In the genomic region with DNA sequence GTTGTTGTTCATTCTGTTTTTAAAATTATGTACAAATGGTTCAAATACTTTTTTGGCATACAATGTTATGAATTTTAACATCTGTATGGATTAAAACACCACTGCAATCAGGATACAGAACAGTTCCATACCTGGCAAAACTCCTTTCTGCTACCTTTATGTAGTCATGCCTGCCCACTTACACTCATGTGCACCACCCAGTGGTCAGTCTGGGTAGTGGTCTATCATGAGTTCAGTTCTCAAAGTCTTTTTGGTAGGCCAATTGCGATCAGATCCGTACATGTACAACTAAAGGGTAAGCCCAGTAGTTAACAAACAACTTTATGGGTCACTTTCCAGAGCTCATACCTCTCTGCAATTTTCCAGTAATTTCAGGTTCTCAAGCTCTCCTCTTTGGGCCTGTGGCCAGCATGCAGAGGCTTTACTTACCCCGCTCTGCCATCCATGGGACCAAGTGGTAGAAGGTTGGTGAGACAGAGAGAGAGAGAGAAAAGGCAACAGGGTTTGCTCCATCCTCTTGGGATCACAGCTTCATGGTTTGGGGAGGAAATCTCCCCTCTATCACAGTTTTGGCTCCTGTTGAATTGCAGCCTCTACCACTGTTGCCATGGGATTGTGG, we compare ENCODE assay signal across 8 cellular contexts.
DNase-seq lines count a peak whose midpoint lies in the region.

No MANE protein-coding gene starts in this region.

- H3K27me3 ChIP-seq in HAP-1 (ENCODE audit: low read depth) (peaks cover 3% of the 10 kb centered on the region; the same call in 1 of the 2 replicates), mesenchymal stem cell (ENCODE audit: control insufficient read depth in 1 of 2, insufficient read depth in 1 of 2, low read length in 2 of 2) (no peaks in the 10 kb centered on the region)

- WGBS in mesenchymal stem cell, result 94% methylated on average over 3 of the region's 3 CpGs

- H3K4me1 ChIP-seq in HAP-1 (no peaks in the 10 kb centered on the region), mesenchymal stem cell (ENCODE audit: control insufficient read depth, insufficient read depth, low read depth, low read length) (no peaks in the 10 kb centered on the region)

- H2BK12ac ChIP-seq in mesenchymal stem cell (ENCODE audit: low read length in 2 of 2), result no peak overlapping the region

- H2BK5ac ChIP-seq in mesenchymal stem cell (ENCODE audit: low read depth, low read length, poor library complexity, severe bottlenecking), result no peak overlapping the region

- H3K4me2 ChIP-seq in mesenchymal stem cell (ENCODE audit: low read length, poor library complexity, severe bottlenecking), result no peak overlapping the region

- no peak overlapping the region for H4K8ac ChIP-seq in mesenchymal stem cell (ENCODE audit: low read length)

- no peaks in the 10 kb centered on the region for H3K9me3 ChIP-seq in HAP-1
- H3K9me3 ChIP-seq in mesenchymal stem cell (ENCODE audit: control insufficient read depth, low read length), result no peaks in the 10 kb centered on the region

- CTCF ChIA-PET in activated CD4-positive, alpha-beta T cell treated with anti-CD3 and anti-CD28 coated beads, Interleukin-2, amount 10 ng/mL, durations not matched to agents 7 days and 5 days (lab: Charles Lee), result interaction anchor here (0.6 to 1.6 kb wide), 2 partner anchors 9 to 593 kb away, joined by 3 read pairs; no protein-coding TSS in a partner anchor

- in situ Hi-C loops in HAP-1 (cut with MboI; ENCODE audit: low sequenced_read_pairs), result no loop called here

- POLR2A ChIA-PET in activated CD4-positive, alpha-beta T cell treated with anti-CD3 and anti-CD28 coated beads, Interleukin-2, amount 10 ng/mL, durations not matched to agents 7 days and 5 days (lab: Charles Lee), result no interaction called here

- no peak overlapping the region for H3K4ac ChIP-seq in mesenchymal stem cell (ENCODE audit: low read depth in 1 of 2, low read length in 2 of 2)

- H2BK120ac ChIP-seq in mesenchymal stem cell (ENCODE audit: low read depth, low read length), result no peak overlapping the region

- no peaks in the 10 kb centered on the region for H3K4me1 Mint-ChIP-seq in activated CD4-positive, alpha-beta T cell treated with anti-CD3 and anti-CD28 coated beads, Interleukin-2, amount 10 ng/mL, durations not matched to agents 7 days and 5 days

- H3K14ac ChIP-seq in mesenchymal stem cell (ENCODE audit: low read length in 2 of 2), result no peak overlapping the region

- H3K9ac ChIP-seq in mesenchymal stem cell (ENCODE audit: low read length), result no peak overlapping the region

- no peak overlapping the region for H4K91ac ChIP-seq in mesenchymal stem cell (ENCODE audit: low read length)

- H3K4me3 Mint-ChIP-seq in activated CD4-positive, alpha-beta T cell treated with anti-CD3 and anti-CD28 coated beads, Interleukin-2, amount 10 ng/mL, durations not matched to agents 7 days and 5 days, result no peak overlapping the region

- no peak overlapping the region for H3K18ac ChIP-seq in mesenchymal stem cell (ENCODE audit: low read depth in 1 of 2, low read length in 2 of 2)

- H3K36me3 ChIP-seq in HAP-1 (replicated peaks) (no peaks in the 10 kb centered on the region), mesenchymal stem cell (ENCODE audit: control insufficient read depth in 1 of 2, insufficient read depth in 2 of 2, low read depth in 1 of 2, low read length in 2 of 2) (no peaks in the 10 kb centered on the region)

- H3K36me3 Mint-ChIP-seq in activated CD4-positive, alpha-beta T cell treated with anti-CD3 and anti-CD28 coated beads, Interleukin-2, amount 10 ng/mL, durations not matched to agents 7 days and 5 days (ENCODE audit: low read depth), result no peaks in the 10 kb centered on the region

- H3K79me1 ChIP-seq in mesenchymal stem cell (replicated peaks; ENCODE audit: low read length, poor library complexity, severe bottlenecking), result no peaks in the 10 kb centered on the region

- DNase-seq in NCI-H146 (lab: John Stamatoyannopoulos, UW) (peak; percentile 8), NCI-H146 treated with DMSO at 0.1 percent for 48 hours (lab: John Stamatoyannopoulos, UW; ENCODE audit: unreplicated experiment) (no peak), HAP-1 (ENCODE audit: low spot score in 2 of 2) (peak; percentile 30 to 84), NCI-H1694 (lab: John Stamatoyannopoulos, UW) (peak; percentile 18), dermis microvascular lymphatic vessel endothelial cell (ENCODE audit: low read depth in 2 of 2) (peak; percentile 53 to 71), mesenchymal stem cell (peak; percentile 53)
- DNase-seq in activated CD4-positive, alpha-beta T cell treated with anti-CD3 and anti-CD28 coated beads, Interleukin-2, amount 10 ng/mL, durations not matched to agents 7 days and 5 days, result peak; percentile 68
- peak; percentile 48 for DNase-seq in stimulated activated CD8-positive, alpha-beta memory T cell treated with anti-CD3 and anti-CD28 coated beads, Interleukin-7, amount 100 ng/mL, for 24 hours (ENCODE audit: low read depth)

- H3K27me3 Mint-ChIP-seq in activated CD4-positive, alpha-beta T cell treated with anti-CD3 and anti-CD28 coated beads, Interleukin-2, amount 10 ng/mL, durations not matched to agents 7 days and 5 days, result peaks cover 24% of the 10 kb centered on the region

- no peak overlapping the region for H3K27ac Mint-ChIP-seq in activated CD4-positive, alpha-beta T cell treated with anti-CD3 and anti-CD28 coated beads, Interleukin-2, amount 10 ng/mL, durations not matched to agents 7 days and 5 days

- no peak overlapping the region for H2BK15ac ChIP-seq in mesenchymal stem cell (ENCODE audit: low read depth, poor library complexity, severe bottlenecking)

- no peak overlapping the region for H2AK5ac ChIP-seq in mesenchymal stem cell (ENCODE audit: low read length, severe bottlenecking)

- no peak overlapping the region for H3K23ac ChIP-seq in mesenchymal stem cell (ENCODE audit: low read length in 2 of 2)

- H3K4me3 ChIP-seq in HAP-1 (no peak overlapping the region), mesenchymal stem cell (ENCODE audit: insufficient read depth in 1 of 2, low read depth in 1 of 2, low read length in 2 of 2) (no peak overlapping the region)

- H3K9me3 Mint-ChIP-seq in activated CD4-positive, alpha-beta T cell treated with anti-CD3 and anti-CD28 coated beads, Interleukin-2, amount 10 ng/mL, durations not matched to agents 7 days and 5 days, result no peaks in the 10 kb centered on the region

- H3K27ac ChIP-seq in mesenchymal stem cell (ENCODE audit: low read length, poor library complexity, severe bottlenecking), result no peak overlapping the region

- H2AFZ ChIP-seq in mesenchymal stem cell (ENCODE audit: low read depth, low read length), result no peak overlapping the region
